14 cellular contexts compared by ENCODE assay signal in genomic region chr17:27840688-27841087, GRCh38. TPM values are rescaled to one million over a fixed set of nuclear protein-coding genes. Genes with fewer than 3 reads are reported as not detected.
A peak's percentile ranks its signal among the peaks of the same experiment; 100 is the strongest.
DNase-seq lines count a peak whose midpoint lies in the region; ATAC-seq and TF ChIP-seq lines count a peak whose summit lies in the region.
"Had no signal": no experiment of that assay in that cellular context is flagged by ENCODE, and none has a peak within 500 bp of the region (broad histone marks: within the 10 kb centered on the region; RNA-seq: fewer than 3 reads in every experiment).

No MANE protein-coding gene starts in this region.

- POLR2A ChIA-PET in activated CD4-positive, alpha-beta T cell treated with anti-CD3 and anti-CD28 coated beads, Interleukin-2, amount 10 ng/mL, durations not matched to agents 7 days and 5 days (lab: Charles Lee), result no interaction called here

- CTCF ChIA-PET in activated CD4-positive, alpha-beta T cell treated with anti-CD3 and anti-CD28 coated beads, Interleukin-2, amount 10 ng/mL, durations not matched to agents 7 days and 5 days (lab: Charles Lee), result interaction anchor here (0.7 kb wide), 1 partner anchor 204 kb away, joined by 3 read pairs; no protein-coding TSS in a partner anchor

- no peaks in the 10 kb centered on the region for H3K9me3 ChIP-seq in T-helper 17 cell (ENCODE audit: control insufficient read depth, low read length, poor library complexity, severe bottlenecking)
- H3K9me3 ChIP-seq: A549, Caco-2 had no signal

- ATAC-seq in foreskin keratinocyte, result peak; percentile 7
- no peak for ATAC-seq in T-helper 17 cell
- ATAC-seq: A549 had no signal

- H3K4me3 Mint-ChIP-seq in osteocyte (ENCODE audit: unreplicated experiment) (no peak overlapping the region), T-helper 17 cell (no peak overlapping the region)
- no peak overlapping the region for H3K4me3 Mint-ChIP-seq in activated CD4-positive, alpha-beta T cell treated with anti-CD3 and anti-CD28 coated beads, Interleukin-2, amount 10 ng/mL, durations not matched to agents 7 days and 5 days
- H3K4me3 Mint-ChIP-seq: CD4-positive, alpha-beta T cell; H9 had no signal

- no peak overlapping the region for H3K4me3 ChIP-seq in LNCaP clone FGC (ENCODE audit: low read depth, low read length)
- H3K4me3 ChIP-seq: A549 had no signal

- H3K27me3 ChIP-seq in foreskin keratinocyte, result peaks cover 4% of the 10 kb centered on the region

- H3K27me3 Mint-ChIP-seq in osteocyte (ENCODE audit: unreplicated experiment), result peaks cover 25% of the 10 kb centered on the region
- H3K27me3 Mint-ChIP-seq in activated CD4-positive, alpha-beta T cell treated with anti-CD3 and anti-CD28 coated beads, Interleukin-2, amount 10 ng/mL, durations not matched to agents 7 days and 5 days, result no peaks in the 10 kb centered on the region
- H3K27me3 Mint-ChIP-seq in T-helper 17 cell, result no peaks in the 10 kb centered on the region
- H3K27me3 Mint-ChIP-seq: CD4-positive, alpha-beta T cell had no signal

- H3K27ac ChIP-seq in foreskin keratinocyte, result no peak overlapping the region
- H3K27ac ChIP-seq: 22Rv1, A549, C4-2B had no signal

- no peak for TF ChIP-seq CTCF in LNCaP clone FGC (IDR thresholded peaks at IDR 0.05; ENCODE audit: control insufficient read depth, extremely low read depth, insufficient read depth)
- TF ChIP-seq CTCF in foreskin keratinocyte (conservative IDR thresholded peaks at IDR 0.05), result no peak
- no peak for TF ChIP-seq CTCF in osteocyte (IDR thresholded peaks at IDR 0.05)

- H3K27ac Mint-ChIP-seq in osteocyte (ENCODE audit: unreplicated experiment) (no peak overlapping the region), T-helper 17 cell (no peak overlapping the region)
- H3K27ac Mint-ChIP-seq in activated CD4-positive, alpha-beta T cell treated with anti-CD3 and anti-CD28 coated beads, Interleukin-2, amount 10 ng/mL, durations not matched to agents 7 days and 5 days, result no peak overlapping the region
- H3K27ac Mint-ChIP-seq: CD4-positive, alpha-beta T cell; H9 had no signal

- no peaks in the 10 kb centered on the region for H3K9me3 Mint-ChIP-seq in osteocyte (ENCODE audit: unreplicated experiment)
- no peaks in the 10 kb centered on the region for H3K9me3 Mint-ChIP-seq in activated CD4-positive, alpha-beta T cell treated with anti-CD3 and anti-CD28 coated beads, Interleukin-2, amount 10 ng/mL, durations not matched to agents 7 days and 5 days
- H3K9me3 Mint-ChIP-seq: CD4-positive, alpha-beta T cell; H9 had no signal

- H3K4me1 ChIP-seq in foreskin keratinocyte, result peaks cover 6% of the 10 kb centered on the region
- H3K4me1 ChIP-seq: A549 had no signal

- peak; percentile 7 for DNase-seq in NCI-H2029 treated with DMSO at 0.1 percent for 48 hours (lab: John Stamatoyannopoulos, UW)
- no peak for DNase-seq in NCI-H2029 (lab: John Stamatoyannopoulos, UW)
- peak; percentile 73 for DNase-seq in LNCaP clone FGC (ENCODE audit: low read depth)
- DNase-seq in foreskin keratinocyte, result peak in 1 of 2 donors; percentile 18
- DNase-seq in osteocyte (ENCODE audit: extremely low spot score, unreplicated experiment), result peak; percentile 13
- no peak for DNase-seq in activated CD4-positive, alpha-beta T cell treated with anti-CD3 and anti-CD28 coated beads, Interleukin-2, amount 10 ng/mL, durations not matched to agents 7 days and 5 days
- DNase-seq in T-helper 17 cell, result no peak
- DNase-seq: AML-193; Caco-2; CD4-positive, alpha-beta T cell; H9 had no signal

- no peaks in the 10 kb centered on the region for H3K4me1 Mint-ChIP-seq in osteocyte (ENCODE audit: unreplicated experiment)
- H3K4me1 Mint-ChIP-seq in activated CD4-positive, alpha-beta T cell treated with anti-CD3 and anti-CD28 coated beads, Interleukin-2, amount 10 ng/mL, durations not matched to agents 7 days and 5 days, result peaks cover 7% of the 10 kb centered on the region
- no peaks in the 10 kb centered on the region for H3K4me1 Mint-ChIP-seq in T-helper 17 cell

- H3K36me3 Mint-ChIP-seq in osteocyte (ENCODE audit: unreplicated experiment) (no peaks in the 10 kb centered on the region), T-helper 17 cell (ENCODE audit: low read depth) (no peaks in the 10 kb centered on the region)
- no peaks in the 10 kb centered on the region for H3K36me3 Mint-ChIP-seq in activated CD4-positive, alpha-beta T cell treated with anti-CD3 and anti-CD28 coated beads, Interleukin-2, amount 10 ng/mL, durations not matched to agents 7 days and 5 days (ENCODE audit: low read depth)

RNA-seq across cellular contexts. Expression of gene NOS2, which starts 40.4 kb away (rescaled TPM):
- not detected in 2 replicates for total RNA-seq in foreskin keratinocyte
- not detected in 2 replicates for polyA plus RNA-seq in foreskin keratinocyte
- total RNA-seq in osteocyte, result not detected in 2 replicates
- total RNA-seq in activated CD4-positive, alpha-beta T cell treated with anti-CD3 and anti-CD28 coated beads, Interleukin-2, amount 10 ng/mL, durations not matched to agents 7 days and 5 days, result not detected
- total RNA-seq in T-helper 17 cell, result under 1 TPM in 1 of 2 donors, not detected in 1; 0.07 TPM

RNA-seq across cellular contexts. Expression of gene LYRM9, which starts 52.5 kb away (rescaled TPM):
- total RNA-seq in foreskin keratinocyte (1.6 and 2.1 TPM in 2 replicates), osteocyte (10.9 and 12.6 TPM in 2 replicates), T-helper 17 cell (10 to 100 TPM in 1 of 2 donors, 1 to 10 TPM in 1; 9.1 to 11.6 TPM)
- 2.0 and 3.0 TPM in 2 replicates for polyA plus RNA-seq in foreskin keratinocyte
- 1 to 10 TPM; 5.9 to 6.1 TPM for total RNA-seq in activated CD4-positive, alpha-beta T cell treated with anti-CD3 and anti-CD28 coated beads, Interleukin-2, amount 10 ng/mL, durations not matched to agents 7 days and 5 days

Comparison
In these comparisons a context has a peak if more than half of its experiments do, and no peak if none do; other contexts are left out.
1. DNase-seq: peak in NCI-H2029 treated with DMSO at 0.1 percent for 48 hours (single experiment), LNCaP clone FGC (single experiment) and osteocyte (single experiment); none in NCI-H2029 (single experiment), activated CD4-positive, alpha-beta T cell treated with anti-CD3 and anti-CD28 coated beads, Interleukin-2, amount 10 ng/mL, durations not matched to agents 7 days and 5 days (single experiment) and T-helper 17 cell (0 of 3).